Comparison of ENCODE assay signal across 8 cellular contexts in genomic region chr12:68451261-68452091, GRCh38.
DNase-seq lines count a peak whose midpoint lies in the region; ATAC-seq and TF ChIP-seq lines count a peak whose summit lies in the region.

No MANE protein-coding gene starts in this region.

- peaks cover 0 to 37% of the 10 kb centered on the region in 2 donors for H3K4me1 ChIP-seq in right atrium auricular region

- H3K4me3 ChIP-seq in right atrium auricular region: peak overlapping the region in 1 of 2 donors; percentile 1

- peaks cover 3 to 4% of the 10 kb centered on the region in 2 donors for H3K9me3 Mint-ChIP-seq in activated T-cell treated with anti-CD3 and anti-CD28 coated beads, Interleukin-2, amount 50 U/mL, for 72 hours

- H3K27ac Mint-ChIP-seq in activated T-cell treated with anti-CD3 and anti-CD28 coated beads, Interleukin-2, amount 50 U/mL, for 72 hours: peak overlapping the region; percentile 91

- no peaks in the 10 kb centered on the region for H3K27me3 ChIP-seq in right atrium auricular region

- no peak overlapping the region for H3K27ac ChIP-seq in right atrium auricular region

- peak; percentile 79 to 84 for ATAC-seq in activated T-cell treated with anti-CD3 and anti-CD28 coated beads, Interleukin-2, amount 50 U/mL, for 72 hours (replicated peaks in 1 of 2)

- DNase-seq in NCI-H1694 treated with DMSO at 0.1 percent for 48 hours (lab: John Stamatoyannopoulos, UW) (peak; percentile 4), NCI-H1694 (lab: John Stamatoyannopoulos, UW) (no peak), H4 (ENCODE audit: low spot score) (peak; percentile 39), NAMALWA (ENCODE audit: low spot score) (peak; percentile 48), right atrium auricular region (ENCODE audit: low spot score) (peak; percentile 60), SW 1271 (lab: John Stamatoyannopoulos, UW) (no peak)
- DNase-seq in activated T-cell treated with anti-CD3 and anti-CD28 coated beads, Interleukin-2, amount 50 U/mL, for 72 hours: peak; percentile 55 to 59
- peak; percentile 27 to 51 for DNase-seq in stimulated activated CD4-positive, alpha-beta T cell treated with anti-CD3 and anti-CD28 coated beads, Interleukin-2, amount 100 ng/mL, for 24 hours

- H3K36me3 ChIP-seq in right atrium auricular region: no peaks in the 10 kb centered on the region

- H3K4me3 Mint-ChIP-seq in activated T-cell treated with anti-CD3 and anti-CD28 coated beads, Interleukin-2, amount 50 U/mL, for 72 hours: peak overlapping the region; percentile 68 to 76

- H3K36me3 Mint-ChIP-seq in activated T-cell treated with anti-CD3 and anti-CD28 coated beads, Interleukin-2, amount 50 U/mL, for 72 hours (ENCODE audit: insufficient read depth in 2 of 2): peaks cover 3% of the 10 kb centered on the region in 2 donors

- TF ChIP-seq CTCF in right atrium auricular region (IDR thresholded peaks at IDR 0.05): no peak

- peaks cover 98% of the 10 kb centered on the region for H3K4me1 Mint-ChIP-seq in activated T-cell treated with anti-CD3 and anti-CD28 coated beads, Interleukin-2, amount 50 U/mL, for 72 hours (ENCODE audit: low read depth)

- no peaks in the 10 kb centered on the region for H3K27me3 Mint-ChIP-seq in activated T-cell treated with anti-CD3 and anti-CD28 coated beads, Interleukin-2, amount 50 U/mL, for 72 hours (ENCODE audit: low read depth)

- no peaks in the 10 kb centered on the region for H3K9me3 ChIP-seq in right atrium auricular region

Comparison
In these comparisons a context has a peak if more than half of its experiments do, and no peak if none do; other contexts are left out.
1. DNase-seq: peak in NCI-H1694 treated with DMSO at 0.1 percent for 48 hours (single experiment), H4 (single experiment), NAMALWA (single experiment), activated T-cell treated with anti-CD3 and anti-CD28 coated beads, Interleukin-2, amount 50 U/mL, for 72 hours (2 of 2), right atrium auricular region (single experiment) and stimulated activated CD4-positive, alpha-beta T cell treated with anti-CD3 and anti-CD28 coated beads, Interleukin-2, amount 100 ng/mL, for 24 hours (2 of 2); none in NCI-H1694 (single experiment) and SW 1271 (0 of 2).